Comparison of ENCODE assay signal across 15 cellular contexts in the genomic region with DNA sequence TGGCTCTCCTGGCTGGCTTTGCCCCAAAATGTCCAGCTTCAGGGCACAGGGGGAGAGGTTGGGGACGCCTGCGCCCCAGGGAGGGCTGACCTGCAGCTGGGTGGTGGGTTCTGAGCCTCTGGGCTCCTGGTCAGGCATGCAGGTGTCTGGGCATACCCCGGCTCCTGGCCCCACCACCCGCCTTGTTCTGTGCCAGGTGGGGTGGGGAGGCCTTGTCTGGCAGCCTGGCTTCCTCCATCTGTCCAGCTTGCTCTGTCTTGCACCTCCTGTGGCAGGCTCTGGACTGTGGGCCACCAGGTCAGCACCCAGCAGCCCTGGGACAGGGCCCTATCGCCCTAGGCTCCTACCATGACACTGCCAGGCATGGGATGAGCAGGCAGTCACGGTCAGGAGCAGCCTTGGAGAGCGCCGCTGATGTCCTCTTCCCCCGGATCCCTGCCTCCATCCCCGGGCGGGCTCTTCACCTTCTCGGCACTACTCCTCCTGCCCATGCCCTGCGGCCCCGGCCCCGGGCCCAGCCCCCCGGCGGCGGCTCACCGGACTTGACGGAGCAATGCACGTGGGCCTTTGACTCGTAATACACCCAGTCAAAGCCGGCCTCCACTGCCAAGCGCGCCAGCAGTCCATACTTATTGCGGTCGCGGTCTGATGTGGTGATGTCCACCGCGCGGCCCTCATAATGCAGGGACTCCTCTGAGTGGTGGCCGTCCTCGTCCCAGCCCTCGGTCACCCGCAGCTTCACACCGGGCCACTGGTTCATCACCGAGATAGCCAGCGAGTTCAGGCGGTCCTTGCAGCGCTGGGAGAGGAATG. TPM values are rescaled to one million over a fixed set of nuclear protein-coding genes. Genes with fewer than 3 reads are reported as not detected.
DNase-seq lines count a peak whose midpoint lies in the region; ATAC-seq, FAIRE-seq and TF ChIP-seq lines count a peak whose summit lies in the region.
"Had no signal": no experiment of that assay in that cellular context is flagged by ENCODE, and none has a peak within 500 bp of the region (broad histone marks: within the 10 kb centered on the region; RNA-seq: fewer than 3 reads in every experiment).

No MANE protein-coding gene starts in this region.

- 25% methylated on average over 33 of the region's 40 CpGs for WGBS in prostate gland

- peak overlapping the region; percentile 70 for H3K4me2 ChIP-seq in astrocyte (ENCODE audit: low read length)

- H3K27ac ChIP-seq in left ventricle myocardium inferior (replicated peaks) (no peak overlapping the region), astrocyte (ENCODE audit: low read depth, low read length) (no peak overlapping the region), prostate gland (no peak overlapping the region)
- H3K27ac ChIP-seq: heart left ventricle, VCaP had no signal

- H3K9ac ChIP-seq in astrocyte (ENCODE audit: low read length): no peak overlapping the region

- H3K27me3 Mint-ChIP-seq in astrocyte (ENCODE audit: low read depth, unreplicated experiment): peaks cover 80% of the 10 kb centered on the region
- H3K27me3 Mint-ChIP-seq in activated CD8-positive, alpha-beta T cell treated with anti-CD3 and anti-CD28 coated beads, Interleukin-2, amount 10 ng/mL, durations not matched to agents 7 days and 5 days (ENCODE audit: low read depth): peaks cover 57% of the 10 kb centered on the region

- H3K4me1 Mint-ChIP-seq in astrocyte (ENCODE audit: low read depth, unreplicated experiment): no peaks in the 10 kb centered on the region
- peaks cover 21% of the 10 kb centered on the region for H3K4me1 Mint-ChIP-seq in activated CD8-positive, alpha-beta T cell treated with anti-CD3 and anti-CD28 coated beads, Interleukin-2, amount 10 ng/mL, durations not matched to agents 7 days and 5 days (ENCODE audit: low read depth)

- FAIRE-seq in astrocyte (lab: Jason Lieb, UNC): no peak

- DNase-seq in left ventricle myocardium inferior (no peak), left ventricle myocardium superior (no peak), astrocyte (ENCODE audit: low read depth) (no peak), mesenteric fat pad (ENCODE audit: low spot score) (peak; percentile 86), prostate gland (ENCODE audit: low spot score) (no peak)
- no peak for DNase-seq in activated CD8-positive, alpha-beta T cell treated with anti-CD3 and anti-CD28 coated beads, Interleukin-2, amount 10 ng/mL, durations not matched to agents 7 days and 5 days
- DNase-seq in activated CD4-positive, CD25-positive, alpha-beta regulatory T cell treated with anti-CD3 and anti-CD28 coated beads, Interleukin-2, amount 50 U/mL, for 72 hours: no peak
- DNase-seq: cerebellar nuclear complex had no signal

- H3K36me3 ChIP-seq in left ventricle myocardium inferior (no peaks in the 10 kb centered on the region), astrocyte (ENCODE audit: insufficient read depth, low read length) (no peaks in the 10 kb centered on the region), prostate gland (no peaks in the 10 kb centered on the region)
- H3K36me3 ChIP-seq: heart left ventricle had no signal

- H3K27me3 ChIP-seq in left ventricle myocardium inferior (ENCODE audit: low read depth) (peaks cover 99% of the 10 kb centered on the region), astrocyte (ENCODE audit: insufficient read depth, low read length) (peaks cover 66% of the 10 kb centered on the region), prostate gland (replicated peaks; ENCODE audit: insufficient read depth) (peaks cover 1% of the 10 kb centered on the region)

- TF ChIP-seq POLR2A in prostate gland (IDR thresholded peaks at IDR 0.05): no peak

- peak overlapping the region; percentile 44 for H3K4me3 ChIP-seq in left ventricle myocardium inferior
- no peak overlapping the region for H3K4me3 ChIP-seq in astrocyte (ENCODE audit: insufficient read depth, low read depth, low read length)
- H3K4me3 ChIP-seq in prostate gland: peak overlapping the region in 1 of 2 donors; percentile 45

- H3K36me3 Mint-ChIP-seq in astrocyte (ENCODE audit: low read depth, unreplicated experiment): no peaks in the 10 kb centered on the region
- no peaks in the 10 kb centered on the region for H3K36me3 Mint-ChIP-seq in activated CD8-positive, alpha-beta T cell treated with anti-CD3 and anti-CD28 coated beads, Interleukin-2, amount 10 ng/mL, durations not matched to agents 7 days and 5 days (ENCODE audit: low read depth)

- CTCF ChIA-PET in activated CD8-positive, alpha-beta T cell treated with anti-CD3 and anti-CD28 coated beads, Interleukin-2, amount 10 ng/mL, durations not matched to agents 7 days and 5 days (lab: Charles Lee): interaction anchor here (0.7 to 5.8 kb wide), 20 partner anchors 9 to 238 kb away, joined by 3 to 64 read pairs (median 6); no protein-coding TSS in a partner anchor

- H3K4me1 ChIP-seq in left ventricle myocardium inferior (peaks cover 41% of the 10 kb centered on the region), astrocyte (ENCODE audit: insufficient read depth, low read length) (peaks cover 17% of the 10 kb centered on the region), prostate gland (replicated peaks) (peaks cover 16% of the 10 kb centered on the region)

- H3K27ac Mint-ChIP-seq in astrocyte (ENCODE audit: unreplicated experiment): no peak overlapping the region
- no peak overlapping the region for H3K27ac Mint-ChIP-seq in activated CD8-positive, alpha-beta T cell treated with anti-CD3 and anti-CD28 coated beads, Interleukin-2, amount 10 ng/mL, durations not matched to agents 7 days and 5 days
- H3K27ac Mint-ChIP-seq: naive thymus-derived CD8-positive, alpha-beta T cell had no signal

- no peak for ATAC-seq in left ventricle myocardium superior
- no peak for ATAC-seq in activated CD8-positive, alpha-beta T cell treated with anti-CD3 and anti-CD28 coated beads, Interleukin-2, amount 10 ng/mL, durations not matched to agents 7 days and 5 days
- no peak for ATAC-seq in HG02938 (IDR thresholded peaks at IDR 0.05; ENCODE audit: unreplicated experiment)

- TF ChIP-seq CTCF in left ventricle myocardium inferior (IDR thresholded peaks at IDR 0.05; ENCODE audit: borderline replicate concordance) (no peak), astrocyte (IDR thresholded peaks at IDR 0.05; ENCODE audit: insufficient read depth, low read depth, low read length) (no peak), prostate gland (IDR thresholded peaks at IDR 0.05) (no peak)

- H2AFZ ChIP-seq in astrocyte (ENCODE audit: low read depth, low read length): peak overlapping the region; percentile 26

- no peaks in the 10 kb centered on the region for H3K79me2 ChIP-seq in astrocyte (ENCODE audit: insufficient read depth, low read length)

- no peak overlapping the region for H3K4me3 Mint-ChIP-seq in astrocyte (ENCODE audit: unreplicated experiment)
- no peak overlapping the region for H3K4me3 Mint-ChIP-seq in activated CD8-positive, alpha-beta T cell treated with anti-CD3 and anti-CD28 coated beads, Interleukin-2, amount 10 ng/mL, durations not matched to agents 7 days and 5 days

- peaks cover 13% of the 10 kb centered on the region for H4K20me1 ChIP-seq in astrocyte (ENCODE audit: insufficient read depth, low read length)

- H3K9me3 ChIP-seq in left ventricle myocardium inferior (replicated peaks) (no peaks in the 10 kb centered on the region), astrocyte (ENCODE audit: insufficient read depth, low read depth, low read length) (no peaks in the 10 kb centered on the region), prostate gland (no peaks in the 10 kb centered on the region)
- H3K9me3 ChIP-seq: heart left ventricle had no signal

- intact Hi-C loops in left ventricle myocardium inferior (cut with micrococcal nuclease): loop anchor here (5.0 kb wide), 1 partner anchor 95 kb away; no protein-coding TSS in a partner anchor
- intact Hi-C loops in left ventricle myocardium superior (cut with micrococcal nuclease): loop anchor here (5.0 kb wide), 1 partner anchor 60 kb away; no protein-coding TSS in a partner anchor
- intact Hi-C loops in prostate gland (cut with DNase I): loop anchor here (5.0 kb wide), 1 partner anchor 60 kb away; no protein-coding TSS in a partner anchor

- H3K9me3 Mint-ChIP-seq in astrocyte (ENCODE audit: unreplicated experiment): peaks cover 3% of the 10 kb centered on the region
- H3K9me3 Mint-ChIP-seq in activated CD8-positive, alpha-beta T cell treated with anti-CD3 and anti-CD28 coated beads, Interleukin-2, amount 10 ng/mL, durations not matched to agents 7 days and 5 days (ENCODE audit: insufficient read depth): no peaks in the 10 kb centered on the region
- H3K9me3 Mint-ChIP-seq: IgD-negative memory B cell; naive thymus-derived CD8-positive, alpha-beta T cell had no signal

- POLR2A ChIA-PET in activated CD8-positive, alpha-beta T cell treated with anti-CD3 and anti-CD28 coated beads, Interleukin-2, amount 10 ng/mL, durations not matched to agents 7 days and 5 days (lab: Charles Lee): no interaction called here

RNA-seq across cellular contexts. Expression of gene IHH, which starts 3.6 kb away (rescaled TPM):
- total RNA-seq in left ventricle myocardium inferior (not detected), left ventricle myocardium superior (not detected), astrocyte (not detected in 2 replicates), mesenteric fat pad (0.26 TPM), prostate gland (1 to 10 TPM; 3.2 to 9.6 TPM)
- total RNA-seq in activated CD8-positive, alpha-beta T cell treated with anti-CD3 and anti-CD28 coated beads, Interleukin-2, amount 10 ng/mL, durations not matched to agents 7 days and 5 days: not detected
- total RNA-seq: heart left ventricle; naive thymus-derived CD8-positive, alpha-beta T cell; OCI-LY7 had no signal

RNA-seq across cellular contexts. Expression of gene CFAP65, which starts 15.8 kb away (rescaled TPM):
- not detected for total RNA-seq in left ventricle myocardium inferior
- total RNA-seq in left ventricle myocardium superior: not detected
- 0.22 and 0.27 TPM in 2 replicates for total RNA-seq in astrocyte
- total RNA-seq in mesenteric fat pad: not detected
- not detected for total RNA-seq in activated CD8-positive, alpha-beta T cell treated with anti-CD3 and anti-CD28 coated beads, Interleukin-2, amount 10 ng/mL, durations not matched to agents 7 days and 5 days
- total RNA-seq in prostate gland: 1 to 10 TPM in 1 of 2 donors, not detected in 1; 4.4 TPM
- total RNA-seq: liver; naive thymus-derived CD8-positive, alpha-beta T cell; OCI-LY7 had no signal
